Comparison of ENCODE assay signal across 22 cellular contexts in genomic region chr18:52700757-52701156, GRCh38.
A peak's percentile ranks its signal among the peaks of the same experiment; 100 is the strongest.
DNase-seq lines count a peak whose midpoint lies in the region; ATAC-seq and TF ChIP-seq lines count a peak whose summit lies in the region.
"Had no signal": no experiment of that assay in that cellular context is flagged by ENCODE, and none has a peak within 500 bp of the region (broad histone marks: within the 10 kb centered on the region; RNA-seq: fewer than 3 reads in every experiment).

No MANE protein-coding gene starts in this region.

- TF ChIP-seq POLR2A in body of pancreas (IDR thresholded peaks at IDR 0.05), result no peak

- no peaks in the 10 kb centered on the region for H3K27me3 ChIP-seq in body of pancreas
- H3K27me3 ChIP-seq: BE2C had no signal

- H3K4me1 ChIP-seq in body of pancreas, result peaks cover 32% of the 10 kb centered on the region
- H3K4me1 ChIP-seq: BE2C, HAP-1 had no signal

- TF ChIP-seq CTCF in 22Rv1 (IDR thresholded peaks at IDR 0.05), result no peak
- TF ChIP-seq CTCF in body of pancreas (IDR thresholded peaks at IDR 0.05), result no peak

- ATAC-seq in body of pancreas, result peak; percentile 95
- peak; percentile 72 for ATAC-seq in left colon
- no peak for ATAC-seq in GM21423 (IDR thresholded peaks at IDR 0.05; ENCODE audit: unreplicated experiment)
- ATAC-seq in natural killer cell treated with Interleukin-12 subunit alpha and Interleukin-12 subunit beta and Interleukin-15 and Interleukin-18, amount 100 ng/mL, for 72 hours, result no peak

- WGBS in body of pancreas, 2 donors, result 15 to 21% methylated on average over 3 of the region's 3 CpGs

- peaks cover 4% of the 10 kb centered on the region for H3K36me3 Mint-ChIP-seq in natural killer cell treated with Interleukin-12 subunit alpha and Interleukin-12 subunit beta and Interleukin-15 and Interleukin-18, amount 100 ng/mL, for 72 hours
- H3K36me3 Mint-ChIP-seq: CD4-positive, CD25-positive, alpha-beta regulatory T cell; CD8-positive, alpha-beta memory T cell; IgD-negative memory B cell had no signal

- intact Hi-C loops in body of pancreas (cut with DNase I), result no loop called here
- intact Hi-C loops in left colon (cut with DNase I, micrococcal nuclease), result no loop called here

- DNase-seq in HuH-7 (ENCODE audit: low spot score) (peak; percentile 10), body of pancreas (peak in 1 of 4 donors; percentile 2), left colon (no peak), retina (no peak), 8988T (no peak)
- DNase-seq in natural killer cell treated with Interleukin-12 subunit alpha and Interleukin-12 subunit beta and Interleukin-15 and Interleukin-18, amount 100 ng/mL, for 72 hours (ENCODE audit: low spot score), result no peak
- DNase-seq: ACHN; BE2C; C1 segment of cervical spinal cord; CD4-positive, CD25-positive, alpha-beta regulatory T cell; CD8-positive, alpha-beta memory T cell; COR-L47; DMS 273 treated with DMSO at 0.1 percent for 48 hours; DMS79; GF-D8; GM23248; KBM-7 had no signal

- H3K27me3 Mint-ChIP-seq in natural killer cell treated with Interleukin-12 subunit alpha and Interleukin-12 subunit beta and Interleukin-15 and Interleukin-18, amount 100 ng/mL, for 72 hours, result no peaks in the 10 kb centered on the region
- H3K27me3 Mint-ChIP-seq: CD4-positive, CD25-positive, alpha-beta regulatory T cell; CD8-positive, alpha-beta memory T cell; IgD-negative memory B cell had no signal

- H3K4me3 Mint-ChIP-seq in natural killer cell treated with Interleukin-12 subunit alpha and Interleukin-12 subunit beta and Interleukin-15 and Interleukin-18, amount 100 ng/mL, for 72 hours, result no peak overlapping the region
- H3K4me3 Mint-ChIP-seq: CD4-positive, CD25-positive, alpha-beta regulatory T cell; CD8-positive, alpha-beta memory T cell; IgD-negative memory B cell had no signal

- no peaks in the 10 kb centered on the region for H3K4me1 Mint-ChIP-seq in natural killer cell treated with Interleukin-12 subunit alpha and Interleukin-12 subunit beta and Interleukin-15 and Interleukin-18, amount 100 ng/mL, for 72 hours (ENCODE audit: low read depth in 2 of 2)
- H3K4me1 Mint-ChIP-seq: CD4-positive, CD25-positive, alpha-beta regulatory T cell; CD8-positive, alpha-beta memory T cell; IgD-negative memory B cell had no signal

- H3K27ac ChIP-seq in 22Rv1 (peak overlapping the region; percentile 36), body of pancreas (peak overlapping the region; percentile 14 to 60 (median 44))
- H3K27ac ChIP-seq: GM23248, HL-60 had no signal

- no peaks in the 10 kb centered on the region for H3K36me3 ChIP-seq in body of pancreas (replicated peaks in 1 of 2; ENCODE audit: insufficient read depth in 1 of 2, low read depth in 2 of 2)
- H3K36me3 ChIP-seq: BE2C, HAP-1 had no signal

- no peak overlapping the region for H3K27ac Mint-ChIP-seq in natural killer cell treated with Interleukin-12 subunit alpha and Interleukin-12 subunit beta and Interleukin-15 and Interleukin-18, amount 100 ng/mL, for 72 hours
- H3K27ac Mint-ChIP-seq: CD4-positive, CD25-positive, alpha-beta regulatory T cell; CD8-positive, alpha-beta memory T cell; IgD-negative memory B cell had no signal

- no peaks in the 10 kb centered on the region for H3K9me3 ChIP-seq in body of pancreas
- H3K9me3 ChIP-seq: BE2C, HAP-1 had no signal

- no peak overlapping the region for H3K4me3 ChIP-seq in body of pancreas
- H3K4me3 ChIP-seq: GM23248, HAP-1 had no signal

- H3K9me3 Mint-ChIP-seq in natural killer cell treated with Interleukin-12 subunit alpha and Interleukin-12 subunit beta and Interleukin-15 and Interleukin-18, amount 100 ng/mL, for 72 hours, result peaks cover 14% of the 10 kb centered on the region

Comparison
In these comparisons a context has a peak if more than half of its experiments do, and no peak if none do; other contexts are left out.
1. ATAC-seq: peak in body of pancreas (single experiment) and left colon (single experiment); none in GM21423 (single experiment) and natural killer cell treated with Interleukin-12 subunit alpha and Interleukin-12 subunit beta and Interleukin-15 and Interleukin-18, amount 100 ng/mL, for 72 hours (0 of 2).